In the genomic region with DNA sequence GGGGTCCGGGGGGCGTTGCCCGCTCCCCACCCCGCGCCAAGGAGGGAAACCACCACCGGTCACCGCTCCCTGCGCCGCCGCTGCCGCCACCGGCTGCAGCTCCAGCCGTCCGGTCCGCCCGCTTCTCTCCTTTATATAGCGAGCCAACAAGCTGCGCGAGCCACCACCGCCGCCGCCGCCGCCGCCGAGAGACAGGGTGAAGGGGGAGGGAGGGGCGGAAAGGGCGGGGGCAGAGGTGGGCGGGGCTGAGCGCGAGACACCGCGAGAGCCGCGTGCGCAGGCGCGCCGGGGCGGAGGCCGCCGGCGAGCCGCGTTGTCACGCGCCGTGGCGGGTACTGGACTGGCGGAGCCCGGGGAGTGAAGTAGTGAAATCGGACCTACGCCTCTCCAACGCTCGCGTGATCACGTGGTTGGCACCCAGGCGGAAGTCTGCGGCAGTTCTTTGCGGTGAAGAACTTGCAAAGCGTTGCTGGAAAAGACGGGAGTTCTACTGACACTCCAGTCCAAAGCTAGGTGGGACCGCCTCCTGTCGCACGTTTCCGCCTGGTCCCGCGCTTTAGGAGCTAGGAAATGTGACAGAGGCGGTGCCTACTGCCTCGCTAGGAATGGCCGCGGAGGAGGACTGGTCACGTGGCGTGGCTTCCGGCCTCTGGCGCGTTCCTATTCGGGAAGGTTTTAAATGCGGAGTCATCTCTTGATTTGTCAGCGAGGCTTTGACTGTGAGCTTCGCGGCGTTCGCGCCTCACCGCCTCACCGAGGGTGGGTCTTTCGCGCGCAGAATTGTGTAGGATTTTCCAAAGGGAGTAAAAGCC, we compare ENCODE assay signal across 8 cellular contexts. TPM values are rescaled to one million over a fixed set of nuclear protein-coding genes. Genes with fewer than 3 reads are reported as not detected.
A peak's percentile ranks its signal among the peaks of the same experiment; 100 is the strongest.
DNase-seq lines count a peak whose midpoint lies in the region; ATAC-seq and TF ChIP-seq lines count a peak whose summit lies in the region.

A gene (minus strand): TSS at position 193 of the 812 bp plus-strand sequence. CDS start 441 bp downstream, outside the sequence.

- H3K9me2 ChIP-seq in DOHH2 (replicated peaks; ENCODE audit: control insufficient read depth, low read length) (no peaks in the 10 kb centered on the region), GM23338 (ENCODE audit: insufficient read depth) (no peaks in the 10 kb centered on the region)

- peaks cover 4% of the 10 kb centered on the region; the same call in 1 of the 2 replicates for H3K9me3 ChIP-seq in DOHH2 (ENCODE audit: control insufficient read depth, insufficient read depth, low read length)

- peak within 1 kb of the TSS; percentile 83 for H3K4me2 ChIP-seq in DOHH2 (ENCODE audit: low read length)
- peak within 1 kb of the TSS; percentile 80 for H3K4me2 ChIP-seq in GM23338

- peak within 1 kb of the TSS; percentile 54 for H2AFZ ChIP-seq in GM23338

- H3K79me2 ChIP-seq in DOHH2 (ENCODE audit: control insufficient read depth, low read length), result peaks cover 45% of the 10 kb centered on the region
- peaks cover 41% of the 10 kb centered on the region for H3K79me2 ChIP-seq in GM23338 (replicated peaks; ENCODE audit: insufficient read depth)

- H4K20me1 ChIP-seq in DOHH2 (ENCODE audit: control insufficient read depth, insufficient read depth, low read depth, low read length) (no peaks in the 10 kb centered on the region), GM23338 (replicated peaks; ENCODE audit: insufficient read depth) (no peaks in the 10 kb centered on the region)

- TF ChIP-seq CTCF in DOHH2 (IDR thresholded peaks at IDR 0.05; ENCODE audit: low read depth, low read length, poor library complexity, severe bottlenecking), result no peak
- TF ChIP-seq CTCF in GM23338 (conservative IDR thresholded peaks at IDR 0.05; ENCODE audit: low read depth in 2 of 2), result no peak

- H3K27ac Mint-ChIP-seq in GM23338 (peak within 1 kb of the TSS; percentile 100), naive B cell (peak within 1 kb of the TSS; percentile 99 to 100 (median 100))
- peak within 1 kb of the TSS; percentile 100 for H3K27ac Mint-ChIP-seq in stimulated activated memory B cell treated with anti-CD40 and anti-IgM and Interleukin-4, amounts not matched to agents 10 μg/mL and 1 μg/mL and 100 μg/mL, for 72 hours

- ATAC-seq in GM23338 (peak; percentile 81), naive B cell (ENCODE audit: low read depth in 2 of 2) (peak; percentile 70 to 71)
- peak; percentile 89 for ATAC-seq in stimulated activated memory B cell treated with anti-CD40 and anti-IgM and Interleukin-4, amounts not matched to agents 10 μg/mL and 1 μg/mL and 100 μg/mL, for 72 hours

- H3K36me3 ChIP-seq in DOHH2 (ENCODE audit: control insufficient read depth, low read length), result peaks cover 35% of the 10 kb centered on the region
- no peaks in the 10 kb centered on the region for H3K36me3 ChIP-seq in GM23338 (ENCODE audit: insufficient read depth)

- H3F3A ChIP-seq in DOHH2 (ENCODE audit: control insufficient read depth, insufficient read depth) (peaks cover 18% of the 10 kb centered on the region), GM23338 (replicated peaks; ENCODE audit: low read depth) (peaks cover 6% of the 10 kb centered on the region; the same call in 1 of the 2 replicates)

- H3K4me3 Mint-ChIP-seq in GM23338, result peak within 1 kb of the TSS; percentile 97
- H3K4me3 Mint-ChIP-seq in naive B cell, result peak within 1 kb of the TSS; percentile 93 to 100 (median 99)
- H3K4me3 Mint-ChIP-seq in stimulated activated memory B cell treated with anti-CD40 and anti-IgM and Interleukin-4, amounts not matched to agents 10 μg/mL and 1 μg/mL and 100 μg/mL, for 72 hours, result peak within 1 kb of the TSS; percentile 100

- H3K27me3 Mint-ChIP-seq in GM23338 (ENCODE audit: insufficient read depth, low read depth, poor library complexity) (peaks cover 22% of the 10 kb centered on the region), naive B cell (peaks cover 0 to 4% (median 0%) of the 10 kb centered on the region in 3 donors)
- no peaks in the 10 kb centered on the region for H3K27me3 Mint-ChIP-seq in stimulated activated memory B cell treated with anti-CD40 and anti-IgM and Interleukin-4, amounts not matched to agents 10 μg/mL and 1 μg/mL and 100 μg/mL, for 72 hours

- H3K4me1 Mint-ChIP-seq in GM23338 (peaks cover 23% of the 10 kb centered on the region), naive B cell (peaks cover 14 to 33% (median 19%) of the 10 kb centered on the region in 3 donors)
- H3K4me1 Mint-ChIP-seq in stimulated activated memory B cell treated with anti-CD40 and anti-IgM and Interleukin-4, amounts not matched to agents 10 μg/mL and 1 μg/mL and 100 μg/mL, for 72 hours, result peaks cover 15% of the 10 kb centered on the region

- H3K36me3 Mint-ChIP-seq in GM23338 (ENCODE audit: low read depth) (peaks cover 16% of the 10 kb centered on the region), naive B cell (peaks cover 4 to 8% of the 10 kb centered on the region in 2 donors)
- peaks cover 15% of the 10 kb centered on the region for H3K36me3 Mint-ChIP-seq in stimulated activated memory B cell treated with anti-CD40 and anti-IgM and Interleukin-4, amounts not matched to agents 10 μg/mL and 1 μg/mL and 100 μg/mL, for 72 hours

- peaks cover 11% of the 10 kb centered on the region; the same call in 2 of the 3 replicates for H3K9me3 Mint-ChIP-seq in GM23338
- peaks cover 0 to 4% (median 0%) of the 10 kb centered on the region in 7 donors for H3K9me3 Mint-ChIP-seq in naive B cell
- no peaks in the 10 kb centered on the region for H3K9me3 Mint-ChIP-seq in stimulated activated memory B cell treated with anti-CD40 and anti-IgM and Interleukin-4, amounts not matched to agents 10 μg/mL and 1 μg/mL and 100 μg/mL, for 72 hours

- H3K27ac ChIP-seq in DOHH2 (ENCODE audit: low read depth, low read length) (peak within 1 kb of the TSS; percentile 87), GM23338 (ENCODE audit: low read depth) (peak within 1 kb of the TSS; percentile 99)

- H3K27me3 ChIP-seq in DOHH2 (ENCODE audit: control insufficient read depth, low read length), result no peaks in the 10 kb centered on the region
- no peaks in the 10 kb centered on the region for H3K27me3 ChIP-seq in GM23338 (ENCODE audit: insufficient read depth)

- H3K4me1 ChIP-seq in DOHH2 (ENCODE audit: control insufficient read depth, low read length) (peaks cover 34% of the 10 kb centered on the region), GM23338 (ENCODE audit: insufficient read depth) (peaks cover 31% of the 10 kb centered on the region)

- DNase-seq in GM23338 (ENCODE audit: low spot score) (peak; percentile 97), LHCN-M2 (ENCODE audit: low read depth) (peak; percentile 94), RPMI8226 (peak; percentile 94), fibroblast of gingiva (ENCODE audit: low read depth) (peak; percentile 96), naive B cell (peak; percentile 97)
- DNase-seq in activated T-helper 1 cell treated with anti-CD3 and anti-CD28 coated beads, Interleukin-2, amount 50 U/mL, for 16 hours (ENCODE audit: low read depth in 1 of 2, low spot score in 1 of 2), result peak; percentile 92 to 95

- H3K4me3 ChIP-seq in DOHH2 (ENCODE audit: low read length), result peak within 1 kb of the TSS; percentile 86
- H3K4me3 ChIP-seq in GM23338, result peak within 1 kb of the TSS; percentile 84

TF ChIP-seq in GM23338, 12 proteins besides CTCF, POLR2A, EP300 and RAD21 (continues in another document):
- TF ChIP-seq EZH2 (IDR thresholded peaks at IDR 0.05; ENCODE audit: low read depth, unreplicated experiment) (no peak), CREB1 (CRISPR knock-in tag; IDR thresholded peaks at IDR 0.05; ENCODE audit: low read depth) (peak; percentile 60), NANOG (IDR thresholded peaks at IDR 0.05; ENCODE audit: borderline replicate concordance) (no peak), STAT1 (IDR thresholded peaks at IDR 0.05; ENCODE audit: unreplicated experiment) (no peak), ZNF114 (CRISPR knock-in tag; IDR thresholded peaks at IDR 0.05) (no peak), JUNB (IDR thresholded peaks at IDR 0.05; ENCODE audit: unreplicated experiment) (no peak)
- TF ChIP-seq, protein P1, sequence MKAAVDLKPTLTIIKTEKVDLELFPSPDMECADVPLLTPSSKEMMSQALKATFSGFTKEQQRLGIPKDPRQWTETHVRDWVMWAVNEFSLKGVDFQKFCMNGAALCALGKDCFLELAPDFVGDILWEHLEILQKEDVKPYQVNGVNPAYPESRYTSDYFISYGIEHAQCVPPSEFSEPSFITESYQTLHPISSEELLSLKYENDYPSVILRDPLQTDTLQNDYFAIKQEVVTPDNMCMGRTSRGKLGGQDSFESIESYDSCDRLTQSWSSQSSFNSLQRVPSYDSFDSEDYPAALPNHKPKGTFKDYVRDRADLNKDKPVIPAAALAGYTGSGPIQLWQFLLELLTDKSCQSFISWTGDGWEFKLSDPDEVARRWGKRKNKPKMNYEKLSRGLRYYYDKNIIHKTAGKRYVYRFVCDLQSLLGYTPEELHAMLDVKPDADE (IDR thresholded peaks at IDR 0.05), result peak; percentile 86
- TF ChIP-seq, protein P2, sequence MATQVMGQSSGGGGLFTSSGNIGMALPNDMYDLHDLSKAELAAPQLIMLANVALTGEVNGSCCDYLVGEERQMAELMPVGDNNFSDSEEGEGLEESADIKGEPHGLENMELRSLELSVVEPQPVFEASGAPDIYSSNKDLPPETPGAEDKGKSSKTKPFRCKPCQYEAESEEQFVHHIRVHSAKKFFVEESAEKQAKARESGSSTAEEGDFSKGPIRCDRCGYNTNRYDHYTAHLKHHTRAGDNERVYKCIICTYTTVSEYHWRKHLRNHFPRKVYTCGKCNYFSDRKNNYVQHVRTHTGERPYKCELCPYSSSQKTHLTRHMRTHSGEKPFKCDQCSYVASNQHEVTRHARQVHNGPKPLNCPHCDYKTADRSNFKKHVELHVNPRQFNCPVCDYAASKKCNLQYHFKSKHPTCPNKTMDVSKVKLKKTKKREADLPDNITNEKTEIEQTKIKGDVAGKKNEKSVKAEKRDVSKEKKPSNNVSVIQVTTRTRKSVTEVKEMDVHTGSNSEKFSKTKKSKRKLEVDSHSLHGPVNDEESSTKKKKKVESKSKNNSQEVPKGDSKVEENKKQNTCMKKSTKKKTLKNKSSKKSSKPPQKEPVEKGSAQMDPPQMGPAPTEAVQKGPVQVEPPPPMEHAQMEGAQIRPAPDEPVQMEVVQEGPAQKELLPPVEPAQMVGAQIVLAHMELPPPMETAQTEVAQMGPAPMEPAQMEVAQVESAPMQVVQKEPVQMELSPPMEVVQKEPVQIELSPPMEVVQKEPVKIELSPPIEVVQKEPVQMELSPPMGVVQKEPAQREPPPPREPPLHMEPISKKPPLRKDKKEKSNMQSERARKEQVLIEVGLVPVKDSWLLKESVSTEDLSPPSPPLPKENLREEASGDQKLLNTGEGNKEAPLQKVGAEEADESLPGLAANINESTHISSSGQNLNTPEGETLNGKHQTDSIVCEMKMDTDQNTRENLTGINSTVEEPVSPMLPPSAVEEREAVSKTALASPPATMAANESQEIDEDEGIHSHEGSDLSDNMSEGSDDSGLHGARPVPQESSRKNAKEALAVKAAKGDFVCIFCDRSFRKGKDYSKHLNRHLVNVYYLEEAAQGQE (IDR thresholded peaks at IDR 0.05; ENCODE audit: unreplicated experiment), result no peak

RNA-seq across cellular contexts. Expression of the gene that starts here (rescaled TPM):
- total RNA-seq in GM23338 (2014; rRNA removed; shearing (Covaris generic)), result 38.3 and 50.6 TPM in 2 replicates
- polyA plus RNA-seq in GM23338 (2016; fragmentation: Nextera tagmentation; extraction: Ambion mirVana) (12.0 and 12.1 TPM in 2 replicates), naive B cell (ENCODE audit: low read depth in 6 of 6) (10 to 100 TPM in 5 of 6 donors, 1 to 10 TPM in 1; 7.5 to 18.6 (median 13.0) TPM)
- total RNA-seq in LHCN-M2 (2014; rRNA removed), result 21.4 and 30.2 TPM in 2 replicates
- 9.5 TPM for polyA plus RNA-seq in LHCN-M2 (2012)

Comparison
In these comparisons a context has a peak if more than half of its experiments do, and no peak if none do; other contexts are left out.
1. Peak in every context shown above with its lines: DNase-seq, ATAC-seq, H3K4me3 ChIP-seq and H3K27ac ChIP-seq.